ENCODE assay signal across 8 cellular contexts in the genomic region with DNA sequence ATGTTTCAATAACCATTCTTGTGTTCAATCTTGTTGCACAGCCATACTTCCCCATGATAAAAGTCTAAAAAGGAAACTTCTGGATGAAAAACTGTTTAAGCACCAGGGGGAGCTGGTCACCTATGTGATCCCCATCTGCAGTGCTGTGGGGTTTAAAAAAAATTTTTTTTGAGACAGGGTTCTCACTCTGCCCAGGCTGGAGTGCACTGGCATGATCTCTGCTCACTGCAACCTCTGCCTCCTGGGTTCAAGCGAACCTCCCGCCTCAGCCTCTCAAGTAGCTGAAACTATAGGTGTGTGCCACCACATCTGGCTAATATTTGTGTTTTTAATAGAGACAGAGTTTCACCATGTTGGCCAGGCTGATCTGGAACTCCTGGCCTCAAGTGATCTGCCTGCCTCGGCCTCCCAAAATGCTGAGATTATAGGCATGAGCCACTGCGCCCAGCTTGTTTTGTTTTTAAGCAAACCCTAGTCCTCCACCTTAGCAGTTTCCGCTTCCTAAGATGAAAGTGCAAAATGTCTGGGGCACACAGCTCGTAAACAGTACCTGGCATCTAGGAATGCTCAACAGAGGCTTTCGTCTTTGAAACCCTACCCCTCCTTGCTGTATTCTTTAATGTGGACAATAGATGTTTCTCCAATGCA. TPM values are rescaled to one million over a fixed set of nuclear protein-coding genes. Genes with fewer than 3 reads are reported as not detected.
DNase-seq lines count a peak whose midpoint lies in the region; ATAC-seq, FAIRE-seq and TF ChIP-seq lines count a peak whose summit lies in the region.

No MANE protein-coding gene starts in this region.

- in situ Hi-C loops in GM13976 (cut with MboI; ENCODE audit: low sequenced_read_pairs, unreplicated experiment) (no loop called here), transverse colon (cut with MboI; ENCODE audit: low pct_ligation_motif_present in 1 of 4, low pct_unique_long_range_greater_than_20kb in 1 of 4, low sequenced_read_pairs in 3 of 4) (loop anchor here in 2 of 4 donors (10.0 to 25.0 kb wide), 3 partner anchors 286 to 1217 kb away; partner anchors contain the start of gene ABCC12 (in 1 of the 2))

- H3K4me3 Mint-ChIP-seq in astrocyte (ENCODE audit: unreplicated experiment) = no peak overlapping the region

- peaks cover 3% of the 10 kb centered on the region for H3K4me1 Mint-ChIP-seq in astrocyte (ENCODE audit: low read depth, unreplicated experiment)

- H3K4me2 ChIP-seq in PC-3 (ENCODE audit: low read length) = no peak overlapping the region
- no peak overlapping the region for H3K4me2 ChIP-seq in astrocyte (ENCODE audit: low read length)

- H3K79me2 ChIP-seq in PC-3 (ENCODE audit: low read length) = no peaks in the 10 kb centered on the region
- H3K79me2 ChIP-seq in astrocyte (ENCODE audit: insufficient read depth, low read length) = no peaks in the 10 kb centered on the region

- no peak for TF ChIP-seq EP300 in transverse colon (IDR thresholded peaks at IDR 0.05; ENCODE audit: low read depth)
- no peak for TF ChIP-seq EP300 in sigmoid colon (IDR thresholded peaks at IDR 0.05)

- H3K9ac ChIP-seq in PC-3 (ENCODE audit: low read length) (no peak overlapping the region), astrocyte (ENCODE audit: low read length) (no peak overlapping the region)

- no peak overlapping the region for H3K27ac ChIP-seq in PC-3 (ENCODE audit: low read length)
- H3K27ac ChIP-seq in astrocyte (ENCODE audit: low read depth, low read length) = no peak overlapping the region
- no peak overlapping the region for H3K27ac ChIP-seq in transverse colon
- H3K27ac ChIP-seq in sigmoid colon = no peak overlapping the region

- H2AFZ ChIP-seq in PC-3 (ENCODE audit: low read length) (no peak overlapping the region), astrocyte (ENCODE audit: low read depth, low read length) (no peak overlapping the region)

- H3K9me2 ChIP-seq in PC-3 (replicated peaks; ENCODE audit: low read length) = no peaks in the 10 kb centered on the region

- H3K4me1 ChIP-seq in PC-3 (ENCODE audit: insufficient read depth, low read length) = no peaks in the 10 kb centered on the region
- H3K4me1 ChIP-seq in astrocyte (ENCODE audit: insufficient read depth, low read length) = no peaks in the 10 kb centered on the region
- H3K4me1 ChIP-seq in transverse colon = no peaks in the 10 kb centered on the region
- no peaks in the 10 kb centered on the region for H3K4me1 ChIP-seq in sigmoid colon

- H3K9me3 Mint-ChIP-seq in astrocyte (ENCODE audit: unreplicated experiment) = no peaks in the 10 kb centered on the region

- CTCF ChIA-PET in PC-3 (lab: Charles Lee) = interaction anchor here (0.7 kb wide), 1 partner anchor 196 kb away, joined by 3 read pairs; the partner anchor contains the start of gene NETO2

- H4K20me1 ChIP-seq in PC-3 (ENCODE audit: low read length) (no peaks in the 10 kb centered on the region), astrocyte (ENCODE audit: insufficient read depth, low read length) (no peaks in the 10 kb centered on the region)

- peak; percentile 47 for DNase-seq in AG10803 (ENCODE audit: low read depth)
- peak; percentile 71 for DNase-seq in GM13976 (ENCODE audit: low spot score)
- peak; percentile 53 for DNase-seq in PC-3
- DNase-seq in astrocyte (ENCODE audit: low read depth) = peak; percentile 4
- DNase-seq in left kidney (ENCODE audit: low read depth, low spot score) = peak; percentile 65
- no peak for DNase-seq in transverse colon
- no peak for DNase-seq in sigmoid colon

- intact Hi-C loops in PC-3 (cut with micrococcal nuclease) (loop anchor here (1.0 to 5.0 kb wide), 3 partner anchors 70 to 1219 kb away; partner anchors contain the start of gene NETO2), transverse colon (cut with DNase I; ENCODE audit: low total_unique reads) (no loop called here), sigmoid colon (cut with DNase I) (loop anchor here (5.0 kb wide), 1 partner anchor 1219 kb away; no protein-coding TSS in a partner anchor)

- no peaks in the 10 kb centered on the region for H3K36me3 Mint-ChIP-seq in astrocyte (ENCODE audit: low read depth, unreplicated experiment)

- peak; percentile 72 for TF ChIP-seq CTCF in AG10803 (conservative IDR thresholded peaks at IDR 0.05; ENCODE audit: low read length)
- TF ChIP-seq CTCF in GM13976 (IDR thresholded peaks at IDR 0.05; ENCODE audit: borderline replicate concordance, control extremely low read depth, extremely low read depth, insufficient read depth, missing control alignments) = peak; percentile 43
- TF ChIP-seq CTCF in PC-3 (conservative IDR thresholded peaks at IDR 0.05; ENCODE audit: low read depth, low read length) = peak; percentile 61
- TF ChIP-seq CTCF in astrocyte (IDR thresholded peaks at IDR 0.05; ENCODE audit: insufficient read depth, low read depth, low read length) = peak; percentile 63
- TF ChIP-seq CTCF in transverse colon (IDR thresholded peaks at IDR 0.05) = peak; percentile 23 to 38 (median 33)
- peak in 1 of 4 experiments; percentile 24 for TF ChIP-seq CTCF in sigmoid colon (IDR thresholded peaks at IDR 0.05)

- H3F3A ChIP-seq in PC-3 (ENCODE audit: low read length, unreplicated experiment) = no peaks in the 10 kb centered on the region

- peak; percentile 77 for ATAC-seq in HG03378 (IDR thresholded peaks at IDR 0.05; ENCODE audit: unreplicated experiment)
- ATAC-seq in PC-3 = peak; percentile 69

- WGBS in transverse colon (ENCODE audit: low coverage in 1 of 2), 2 donors = 94% methylated on average over 7 of the region's 7 CpGs; no CpG with 5 or more reads in 1 of the 2 donors
- 88 to 90% methylated on average over 7 of the region's 7 CpGs for WGBS in sigmoid colon, 2 donors

- FAIRE-seq in astrocyte (lab: Jason Lieb, UNC) = no peak

- TF ChIP-seq POLR2A in transverse colon (IDR thresholded peaks at IDR 0.05) (no peak), sigmoid colon (IDR thresholded peaks at IDR 0.05) (no peak)

- H3K4me3 ChIP-seq in AG10803 (ENCODE audit: low read length) = no peak overlapping the region
- H3K4me3 ChIP-seq in PC-3 (ENCODE audit: low read length) = no peak overlapping the region
- H3K4me3 ChIP-seq in astrocyte (ENCODE audit: insufficient read depth, low read depth, low read length) = no peak overlapping the region
- no peak overlapping the region for H3K4me3 ChIP-seq in transverse colon
- no peak overlapping the region for H3K4me3 ChIP-seq in sigmoid colon

- no TSS peak for BruUV-seq in PC-3 (replicated peaks; lab: Mats Ljungman, UMichigan)

- no peak overlapping the region for H3K27ac Mint-ChIP-seq in astrocyte (ENCODE audit: unreplicated experiment)

- no peaks in the 10 kb centered on the region for H3K27me3 ChIP-seq in PC-3 (ENCODE audit: low read length)
- no peaks in the 10 kb centered on the region for H3K27me3 ChIP-seq in astrocyte (ENCODE audit: insufficient read depth, low read length)
- no peaks in the 10 kb centered on the region for H3K27me3 ChIP-seq in transverse colon
- H3K27me3 ChIP-seq in sigmoid colon = no peaks in the 10 kb centered on the region

- POLR2A ChIA-PET in PC-3 (lab: Charles Lee; ENCODE audit: unreplicated experiment) = no interaction called here

- H3K9me3 ChIP-seq in PC-3 (ENCODE audit: low read length) (no peaks in the 10 kb centered on the region), astrocyte (ENCODE audit: insufficient read depth, low read depth, low read length) (no peaks in the 10 kb centered on the region), transverse colon (no peaks in the 10 kb centered on the region), sigmoid colon (no peaks in the 10 kb centered on the region)

- H3K27me3 Mint-ChIP-seq in astrocyte (ENCODE audit: low read depth, unreplicated experiment) = no peaks in the 10 kb centered on the region

- H3K36me3 ChIP-seq in PC-3 (ENCODE audit: low read depth, low read length) (no peaks in the 10 kb centered on the region), astrocyte (ENCODE audit: insufficient read depth, low read length) (no peaks in the 10 kb centered on the region), transverse colon (no peaks in the 10 kb centered on the region), sigmoid colon (no peaks in the 10 kb centered on the region)

RNA-seq across cellular contexts. Expression of gene DNAJA2, which starts 25.4 kb away (rescaled TPM):
- total RNA-seq in PC-3 (2014; rRNA removed) (44.5 and 57.0 TPM in 2 replicates), astrocyte (65.9 and 76.1 TPM in 2 replicates), transverse colon (10 to 100 TPM; 17.1 to 53.2 (median 39.2) TPM), sigmoid colon (10 to 100 TPM; 59.0 to 68.7 (median 60.7) TPM)
- polyA plus RNA-seq in sigmoid colon = 10 to 100 TPM; 33.6 to 55.7 (median 37.7) TPM

Comparison
In these comparisons a context has a peak if more than half of its experiments do, and no peak if none do; other contexts are left out.
1. DNase-seq: peak in AG10803 (single experiment), GM13976 (single experiment), PC-3 (single experiment), astrocyte (single experiment) and left kidney (single experiment); none in transverse colon (single experiment) and sigmoid colon (single experiment).